ENCODE assay signal across 16 cellular contexts in genomic region chr13:62747629-62748028, GRCh38.
DNase-seq lines count a peak whose midpoint lies in the region; ATAC-seq and TF ChIP-seq lines count a peak whose summit lies in the region.
"Had no signal": no experiment of that assay in that cellular context is flagged by ENCODE, and none has a peak within 500 bp of the region (broad histone marks: within the 10 kb centered on the region; RNA-seq: fewer than 3 reads in every experiment).

No MANE protein-coding gene starts in this region.

- H3K36me3 Mint-ChIP-seq in activated CD4-positive, alpha-beta T cell treated with anti-CD3 and anti-CD28 coated beads, Interleukin-2, amount 10 ng/mL, durations not matched to agents 7 days and 5 days (ENCODE audit: low read depth) = no peaks in the 10 kb centered on the region

- no peak for ATAC-seq in GM18517 (IDR thresholded peaks at IDR 0.05; ENCODE audit: unreplicated experiment)
- ATAC-seq: Right ventricle myocardium inferior had no signal

- H3K79me2 ChIP-seq in SK-N-SH (ENCODE audit: insufficient read depth) = no peaks in the 10 kb centered on the region

- H3K36me3 ChIP-seq in SK-N-SH (replicated peaks in 1 of 2; ENCODE audit: control insufficient read depth in 1 of 2, insufficient read depth in 2 of 2, low read length in 1 of 2) = no peaks in the 10 kb centered on the region
- no peaks in the 10 kb centered on the region for H3K36me3 ChIP-seq in right atrium auricular region

- peaks cover 0 to 3% of the 10 kb centered on the region in 2 experiments; a peak in 1 of 4 replicates for H3K4me1 ChIP-seq in SK-N-SH (ENCODE audit: control insufficient read depth in 1 of 2, insufficient read depth in 2 of 2, low read depth in 1 of 2, low read length in 1 of 2)
- H3K4me1 ChIP-seq in right atrium auricular region = no peaks in the 10 kb centered on the region

- no peaks in the 10 kb centered on the region; the same call in 1 of the 2 replicates for H3K9me3 ChIP-seq in SK-N-SH
- H3K9me3 ChIP-seq in right atrium auricular region = no peaks in the 10 kb centered on the region

- no peaks in the 10 kb centered on the region for H3K9me3 Mint-ChIP-seq in activated CD4-positive, alpha-beta T cell treated with anti-CD3 and anti-CD28 coated beads, Interleukin-2, amount 10 ng/mL, durations not matched to agents 7 days and 5 days

- no peak for TF ChIP-seq EP300 in SK-N-SH (IDR thresholded peaks at IDR 0.05; ENCODE audit: borderline replicate concordance in 1 of 2, low read depth in 1 of 2, low read length in 1 of 2)

- no peak for TF ChIP-seq CTCF in SK-N-SH (IDR thresholded peaks at IDR 0.05)
- TF ChIP-seq CTCF in right atrium auricular region (IDR thresholded peaks at IDR 0.05) = no peak

- H3K27me3 ChIP-seq in SK-N-SH (ENCODE audit: insufficient read depth) (no peaks in the 10 kb centered on the region), right atrium auricular region (no peaks in the 10 kb centered on the region)

- H3K4me3 ChIP-seq in SK-N-SH (ENCODE audit: low read depth in 2 of 2, low read length in 1 of 2) (no peak overlapping the region), right atrium auricular region (no peak overlapping the region)
- H3K4me3 ChIP-seq: skin epidermis had no signal

- H4K20me1 ChIP-seq in SK-N-SH (ENCODE audit: insufficient read depth) = no peaks in the 10 kb centered on the region

- no peak overlapping the region for H3K27ac Mint-ChIP-seq in activated CD4-positive, alpha-beta T cell treated with anti-CD3 and anti-CD28 coated beads, Interleukin-2, amount 10 ng/mL, durations not matched to agents 7 days and 5 days
- H3K27ac Mint-ChIP-seq: B cell had no signal

- H3K4me2 ChIP-seq in SK-N-SH = no peak overlapping the region

- no peaks in the 10 kb centered on the region for H3F3A ChIP-seq in SK-N-SH (replicated peaks; ENCODE audit: insufficient read depth)

- TF ChIP-seq RAD21 in SK-N-SH (IDR thresholded peaks at IDR 0.05; ENCODE audit: low read length) = no peak

- no peak overlapping the region; the same call in 1 of the 2 replicates for H2AFZ ChIP-seq in SK-N-SH (ENCODE audit: low read depth)

- H3K9me2 ChIP-seq in SK-N-SH = no peaks in the 10 kb centered on the region

- POLR2A ChIA-PET in SK-N-SH (lab: Yijun Ruan, JAX) = no interaction called here
- POLR2A ChIA-PET in activated CD4-positive, alpha-beta T cell treated with anti-CD3 and anti-CD28 coated beads, Interleukin-2, amount 10 ng/mL, durations not matched to agents 7 days and 5 days (lab: Charles Lee) = no interaction called here

- no peaks in the 10 kb centered on the region for H3K4me1 Mint-ChIP-seq in activated CD4-positive, alpha-beta T cell treated with anti-CD3 and anti-CD28 coated beads, Interleukin-2, amount 10 ng/mL, durations not matched to agents 7 days and 5 days
- H3K4me1 Mint-ChIP-seq: B cell had no signal

- H3K4me3 Mint-ChIP-seq in activated CD4-positive, alpha-beta T cell treated with anti-CD3 and anti-CD28 coated beads, Interleukin-2, amount 10 ng/mL, durations not matched to agents 7 days and 5 days = no peak overlapping the region
- H3K4me3 Mint-ChIP-seq: B cell had no signal

- CTCF ChIA-PET in SK-N-SH (lab: Yijun Ruan, JAX) = no interaction called here
- CTCF ChIA-PET in activated CD4-positive, alpha-beta T cell treated with anti-CD3 and anti-CD28 coated beads, Interleukin-2, amount 10 ng/mL, durations not matched to agents 7 days and 5 days (lab: Charles Lee) = no interaction called here

- H3K9ac ChIP-seq in SK-N-SH = no peak overlapping the region

- H3K27ac ChIP-seq in SK-N-SH (ENCODE audit: low read depth in 2 of 2, low read length in 1 of 2) = no peak overlapping the region
- H3K27ac ChIP-seq in right atrium auricular region = no peak overlapping the region
- H3K27ac ChIP-seq: skin epidermis had no signal

- peak; percentile 55 for DNase-seq in EL
- DNase-seq in Kasumi-1 (lab: John Stamatoyannopoulos, UW) = peak; percentile 38 to 59
- DNase-seq in SK-N-SH = no peak
- peak; percentile 1 for DNase-seq in left kidney (ENCODE audit: low read depth, low spot score)
- no peak for DNase-seq in activated CD4-positive, alpha-beta T cell treated with anti-CD3 and anti-CD28 coated beads, Interleukin-2, amount 10 ng/mL, durations not matched to agents 7 days and 5 days
- DNase-seq in CD1c-positive myeloid dendritic cell (ENCODE audit: extremely low spot score) = no peak
- no peak for DNase-seq in right atrium auricular region (ENCODE audit: low spot score)
- DNase-seq: activated CD8-positive, alpha-beta memory T cell treated with anti-CD3 and anti-CD28 coated beads for 24 hours; anterior cingulate cortex; NCI-H2029 treated with DMSO at 0.1 percent for 48 hours; NCI-H774; stimulated activated naive CD4-positive, alpha-beta T cell had no signal

- 0% methylated on average over 2 of the region's 2 CpGs for WGBS in SK-N-SH (ENCODE audit: low lambda C conversion rate)

- no peaks in the 10 kb centered on the region for H3K27me3 Mint-ChIP-seq in activated CD4-positive, alpha-beta T cell treated with anti-CD3 and anti-CD28 coated beads, Interleukin-2, amount 10 ng/mL, durations not matched to agents 7 days and 5 days
- H3K27me3 Mint-ChIP-seq: B cell had no signal

TF ChIP-seq in SK-N-SH, 30 proteins besides CTCF, POLR2A, EP300 and RAD21:
- TF ChIP-seq SMC3 (IDR thresholded peaks at IDR 0.05; ENCODE audit: low read depth, low read length) (no peak), MXI1 (IDR thresholded peaks at IDR 0.05; ENCODE audit: low read depth, low read length) (no peak), NRF1 (IDR thresholded peaks at IDR 0.05; ENCODE audit: low read depth, low read length) (no peak), YY1 (IDR thresholded peaks at IDR 0.05; ENCODE audit: low read depth) (no peak), MEF2A (IDR thresholded peaks at IDR 0.05; ENCODE audit: borderline replicate concordance, low read depth) (no peak), TEAD4 (IDR thresholded peaks at IDR 0.05; ENCODE audit: borderline replicate concordance, insufficient read depth) (no peak), RFX5 (IDR thresholded peaks at IDR 0.05; ENCODE audit: low read length) (no peak), PBX3 (IDR thresholded peaks at IDR 0.05) (0 out of 2 replicates have a peak, but pooled peaks have one; percentile 12), RCOR1 (IDR thresholded peaks at IDR 0.05; ENCODE audit: low read length) (no peak), REST (IDR thresholded peaks at IDR 0.05; ENCODE audit: low read depth, low read length) (no peak), JUND (IDR thresholded peaks at IDR 0.05) (peak; percentile 11; the same call in 1 of the 2 replicates), FOXJ3 (CRISPR knock-in tag; IDR thresholded peaks at IDR 0.05) (no peak)

Comparison
In these comparisons a context has a peak if more than half of its experiments do, and no peak if none do; other contexts are left out.
1. DNase-seq: peak in EL (single experiment), Kasumi-1 (2 of 2) and left kidney (single experiment); none in SK-N-SH (single experiment), activated CD4-positive, alpha-beta T cell treated with anti-CD3 and anti-CD28 coated beads, Interleukin-2, amount 10 ng/mL, durations not matched to agents 7 days and 5 days (single experiment), CD1c-positive myeloid dendritic cell (single experiment) and right atrium auricular region (single experiment).